Comparison of ENCODE assay signal across 22 cellular contexts in the genomic region with DNA sequence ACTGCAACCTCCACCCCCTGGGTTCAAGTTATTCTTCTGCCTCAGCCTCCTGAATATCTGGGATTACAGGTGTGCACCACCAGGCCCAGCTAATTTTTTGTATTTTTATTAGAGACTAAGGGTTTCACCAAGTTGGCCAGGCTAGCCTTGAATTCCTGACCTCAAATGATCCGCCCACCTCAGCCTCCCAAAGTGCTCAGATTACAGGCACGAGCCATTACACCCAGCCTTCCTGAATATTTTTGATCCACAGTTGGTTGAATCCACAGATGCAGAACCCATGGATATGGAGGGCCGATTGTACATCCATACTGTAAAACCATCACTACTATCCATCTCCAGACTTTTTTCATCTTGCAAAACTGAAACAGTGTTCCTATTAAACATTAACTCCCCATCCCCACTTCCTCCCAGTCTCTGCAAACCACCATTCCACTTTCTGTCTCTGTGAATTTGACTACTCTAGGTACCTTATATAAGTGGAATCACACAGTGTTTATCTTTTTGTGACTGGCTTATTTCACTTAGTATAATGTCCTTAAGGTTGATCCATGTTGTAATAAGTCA.
"Had no signal": no experiment of that assay in that cellular context is flagged by ENCODE, and none has a peak within 500 bp of the region (broad histone marks: within the 10 kb centered on the region; RNA-seq: fewer than 3 reads in every experiment).

No MANE protein-coding gene starts in this region.

- H3K9me3 ChIP-seq: ascending aorta, colonic mucosa, upper lobe of right lung had no signal

- H3K27me3 Mint-ChIP-seq: stimulated activated memory B cell treated with anti-CD40 and anti-IgM and Interleukin-4, amounts not matched to agents 10 μg/mL and 1 μg/mL and 100 μg/mL, for 72 hours had no signal

- DNase-seq: activated CD4-positive, alpha-beta T cell treated with anti-CD3 and anti-CD28 coated beads for 1 hour; activated effector memory CD4-positive, alpha-beta T cell treated with anti-CD3 and anti-CD28 coated beads, Interleukin-2, amount 50 U/mL, for 16 hours; activated naive CD4-positive, alpha-beta T cell treated with anti-CD3 and anti-CD28 coated beads, Interleukin-2, amount 50 U/mL, for 16 hours; activated T-cell treated with anti-CD3 and anti-CD28 coated beads, Interleukin-2, amount 50 U/mL, for 72 hours; colonic mucosa; endodermal cell; foreskin keratinocyte; glutamatergic neuron; hypothalamus; islet precursor cell; left ventricle myocardium inferior; mammary epithelial cell; stimulated activated CD4-positive, alpha-beta T cell treated with anti-CD3 and anti-CD28 coated beads, Interleukin-4, amount 100 ng/mL, for 24 hours; T-helper 2 cell; upper lobe of right lung; WERI-Rb-1 had no signal

- H3K27me3 ChIP-seq: ascending aorta, colonic mucosa, foreskin keratinocyte, upper lobe of right lung had no signal

- H3K79me2 ChIP-seq: parathyroid adenoma had no signal

- H2AFZ ChIP-seq: parathyroid adenoma had no signal

- H3K27ac ChIP-seq: ascending aorta, colonic mucosa, epithelial cell of prostate, foreskin keratinocyte, left ventricle myocardium inferior, parathyroid adenoma, upper lobe of right lung, WERI-Rb-1 had no signal

- H3K4me1 ChIP-seq: foreskin keratinocyte, parathyroid adenoma had no signal

- H3K4me3 Mint-ChIP-seq: activated T-cell treated with anti-CD3 and anti-CD28 coated beads, Interleukin-2, amount 50 U/mL, for 72 hours; central memory CD8-positive, alpha-beta T cell; endodermal cell; stimulated activated memory B cell treated with anti-CD40 and anti-IgM and Interleukin-4, amounts not matched to agents 10 μg/mL and 1 μg/mL and 100 μg/mL, for 72 hours had no signal

- H3K9me3 Mint-ChIP-seq: central memory CD8-positive, alpha-beta T cell had no signal

- H3K27ac Mint-ChIP-seq: activated T-cell treated with anti-CD3 and anti-CD28 coated beads, Interleukin-2, amount 50 U/mL, for 72 hours; endodermal cell; stimulated activated memory B cell treated with anti-CD40 and anti-IgM and Interleukin-4, amounts not matched to agents 10 μg/mL and 1 μg/mL and 100 μg/mL, for 72 hours had no signal

- ATAC-seq: activated T-cell treated with anti-CD3 and anti-CD28 coated beads, Interleukin-2, amount 50 U/mL, for 72 hours; foreskin keratinocyte; sciatic nerve; stimulated activated memory B cell treated with anti-CD40 and anti-IgM and Interleukin-4, amounts not matched to agents 10 μg/mL and 1 μg/mL and 100 μg/mL, for 72 hours; upper lobe of right lung had no signal

- H3K36me3 Mint-ChIP-seq: stimulated activated memory B cell treated with anti-CD40 and anti-IgM and Interleukin-4, amounts not matched to agents 10 μg/mL and 1 μg/mL and 100 μg/mL, for 72 hours had no signal

- H3K36me3 ChIP-seq: ascending aorta, colonic mucosa, left ventricle myocardium inferior, upper lobe of right lung, WERI-Rb-1 had no signal

- H3K4me3 ChIP-seq: ascending aorta, colonic mucosa, left ventricle myocardium inferior, upper lobe of right lung had no signal
